ENCODE assay signal across 1 cellular context in the genomic region with DNA sequence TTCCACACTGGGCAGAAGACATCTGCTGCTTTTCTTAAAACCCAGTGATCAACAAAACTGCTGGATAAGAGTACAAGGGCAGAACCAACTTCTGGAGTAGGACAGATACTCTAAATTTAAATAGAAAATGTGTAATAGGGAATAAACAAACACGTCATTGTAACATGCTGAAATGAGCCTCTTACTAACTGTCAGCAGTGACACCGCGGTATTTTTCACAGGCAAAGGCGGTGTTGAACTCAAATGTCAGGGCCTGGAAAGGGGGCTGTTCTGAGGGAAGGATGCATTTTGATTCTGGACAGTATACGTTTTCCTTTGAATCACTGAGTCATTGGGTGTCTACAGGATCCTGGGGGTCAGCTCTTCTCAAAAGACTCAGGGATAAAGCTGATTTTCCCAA.
TF ChIP-seq lines count a peak whose summit lies in the region.

No MANE protein-coding gene starts in this region.

TF ChIP-seq in K562, 482 proteins besides CTCF, POLR2A, EP300 and RAD21 (continued from another document):
- TF ChIP-seq, protein P1, sequence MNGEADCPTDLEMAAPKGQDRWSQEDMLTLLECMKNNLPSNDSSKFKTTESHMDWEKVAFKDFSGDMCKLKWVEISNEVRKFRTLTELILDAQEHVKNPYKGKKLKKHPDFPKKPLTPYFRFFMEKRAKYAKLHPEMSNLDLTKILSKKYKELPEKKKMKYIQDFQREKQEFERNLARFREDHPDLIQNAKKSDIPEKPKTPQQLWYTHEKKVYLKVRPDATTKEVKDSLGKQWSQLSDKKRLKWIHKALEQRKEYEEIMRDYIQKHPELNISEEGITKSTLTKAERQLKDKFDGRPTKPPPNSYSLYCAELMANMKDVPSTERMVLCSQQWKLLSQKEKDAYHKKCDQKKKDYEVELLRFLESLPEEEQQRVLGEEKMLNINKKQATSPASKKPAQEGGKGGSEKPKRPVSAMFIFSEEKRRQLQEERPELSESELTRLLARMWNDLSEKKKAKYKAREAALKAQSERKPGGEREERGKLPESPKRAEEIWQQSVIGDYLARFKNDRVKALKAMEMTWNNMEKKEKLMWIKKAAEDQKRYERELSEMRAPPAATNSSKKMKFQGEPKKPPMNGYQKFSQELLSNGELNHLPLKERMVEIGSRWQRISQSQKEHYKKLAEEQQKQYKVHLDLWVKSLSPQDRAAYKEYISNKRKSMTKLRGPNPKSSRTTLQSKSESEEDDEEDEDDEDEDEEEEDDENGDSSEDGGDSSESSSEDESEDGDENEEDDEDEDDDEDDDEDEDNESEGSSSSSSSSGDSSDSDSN (IDR thresholded peaks at IDR 0.05; ENCODE audit: borderline replicate concordance in 1 of 2, low read depth in 2 of 2, low read length in 2 of 2) = no peak
- TF ChIP-seq CTBP1 (IDR thresholded peaks at IDR 0.05; ENCODE audit: borderline replicate concordance) (no peak), HIVEP1 (CRISPR knock-in tag; IDR thresholded peaks at IDR 0.05) (no peak), PHTF2 (CRISPR knock-in tag; IDR thresholded peaks at IDR 0.05) (no peak), TBP (optimal IDR thresholded peaks at IDR 0.05; ENCODE audit: low read depth, low read length) (no peak), CAMTA2 (CRISPR knock-in tag; conservative IDR thresholded peaks at IDR 0.05) (no peak), CEBPG (CRISPR knock-in tag; IDR thresholded peaks at IDR 0.05) (no peak), CEBPG (tag; conservative IDR thresholded peaks at IDR 0.05 in 1 of 2, IDR thresholded peaks at IDR 0.05 in 1 of 2) (no peak), NEUROD1 (IDR thresholded peaks at IDR 0.05; ENCODE audit: borderline replicate concordance, low read depth, low read length, partially characterized antibody) (no peak), POLR2H (tag; IDR thresholded peaks at IDR 0.05; ENCODE audit: low read depth) (no peak), BCL6 (CRISPR knock-in tag; IDR thresholded peaks at IDR 0.05) (no peak)
- TF ChIP-seq, protein P2, sequence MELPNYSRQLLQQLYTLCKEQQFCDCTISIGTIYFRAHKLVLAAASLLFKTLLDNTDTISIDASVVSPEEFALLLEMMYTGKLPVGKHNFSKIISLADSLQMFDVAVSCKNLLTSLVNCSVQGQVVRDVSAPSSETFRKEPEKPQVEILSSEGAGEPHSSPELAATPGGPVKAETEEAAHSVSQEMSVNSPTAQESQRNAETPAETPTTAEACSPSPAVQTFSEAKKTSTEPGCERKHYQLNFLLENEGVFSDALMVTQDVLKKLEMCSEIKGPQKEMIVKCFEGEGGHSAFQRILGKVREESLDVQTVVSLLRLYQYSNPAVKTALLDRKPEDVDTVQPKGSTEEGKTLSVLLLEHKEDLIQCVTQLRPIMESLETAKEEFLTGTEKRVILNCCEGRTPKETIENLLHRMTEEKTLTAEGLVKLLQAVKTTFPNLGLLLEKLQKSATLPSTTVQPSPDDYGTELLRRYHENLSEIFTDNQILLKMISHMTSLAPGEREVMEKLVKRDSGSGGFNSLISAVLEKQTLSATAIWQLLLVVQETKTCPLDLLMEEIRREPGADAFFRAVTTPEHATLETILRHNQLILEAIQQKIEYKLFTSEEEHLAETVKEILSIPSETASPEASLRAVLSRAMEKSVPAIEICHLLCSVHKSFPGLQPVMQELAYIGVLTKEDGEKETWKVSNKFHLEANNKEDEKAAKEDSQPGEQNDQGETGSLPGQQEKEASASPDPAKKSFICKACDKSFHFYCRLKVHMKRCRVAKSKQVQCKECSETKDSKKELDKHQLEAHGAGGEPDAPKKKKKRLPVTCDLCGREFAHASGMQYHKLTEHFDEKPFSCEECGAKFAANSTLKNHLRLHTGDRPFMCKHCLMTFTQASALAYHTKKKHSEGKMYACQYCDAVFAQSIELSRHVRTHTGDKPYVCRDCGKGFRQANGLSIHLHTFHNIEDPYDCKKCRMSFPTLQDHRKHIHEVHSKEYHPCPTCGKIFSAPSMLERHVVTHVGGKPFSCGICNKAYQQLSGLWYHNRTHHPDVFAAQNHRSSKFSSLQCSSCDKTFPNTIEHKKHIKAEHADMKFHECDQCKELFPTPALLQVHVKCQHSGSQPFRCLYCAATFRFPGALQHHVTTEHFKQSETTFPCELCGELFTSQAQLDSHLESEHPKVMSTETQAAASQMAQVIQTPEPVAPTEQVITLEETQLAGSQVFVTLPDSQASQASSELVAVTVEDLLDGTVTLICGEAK (IDR thresholded peaks at IDR 0.05) = no peak
- TF ChIP-seq, protein P2 (CRISPR knock-in tag; IDR thresholded peaks at IDR 0.05) = no peak
TF ChIP-seq in K562: peak in this region for 0.
